11 cellular contexts compared by ENCODE assay signal in genomic region chr20:35660122-35660937, GRCh38. TPM values are rescaled to one million over a fixed set of nuclear protein-coding genes. Genes with fewer than 3 reads are reported as not detected.
DNase-seq lines count a peak whose midpoint lies in the region; ATAC-seq and TF ChIP-seq lines count a peak whose summit lies in the region.
"Had no signal": no experiment of that assay in that cellular context is flagged by ENCODE, and none has a peak within 500 bp of the region (broad histone marks: within the 10 kb centered on the region; RNA-seq: fewer than 3 reads in every experiment).

No MANE protein-coding gene starts in this region.

- H3K9ac ChIP-seq in BLaER1: no peak overlapping the region
- no peak overlapping the region for H3K9ac ChIP-seq in KMS-11

- H3K4me2 ChIP-seq in BLaER1: peak overlapping the region; percentile 95
- peak overlapping the region; percentile 80 for H3K4me2 ChIP-seq in KMS-11

- H3K27me3 ChIP-seq in BLaER1 (no peaks in the 10 kb centered on the region), KMS-11 (ENCODE audit: insufficient read depth, low read depth) (no peaks in the 10 kb centered on the region), neutrophil (no peaks in the 10 kb centered on the region), esophagus squamous epithelium (no peaks in the 10 kb centered on the region)
- H3K27me3 ChIP-seq: dorsolateral prefrontal cortex had no signal

- H3K4me1 Mint-ChIP-seq in activated naive CD8-positive, alpha-beta T cell treated with anti-CD3 and anti-CD28 coated beads, Interleukin-2, amount 10 ng/mL, durations not matched to agents 7 days and 5 days: peaks cover 46% of the 10 kb centered on the region

- peak overlapping the region; percentile 84 for H3K27ac Mint-ChIP-seq in activated naive CD8-positive, alpha-beta T cell treated with anti-CD3 and anti-CD28 coated beads, Interleukin-2, amount 10 ng/mL, durations not matched to agents 7 days and 5 days
- H3K27ac Mint-ChIP-seq: nephron progenitor cell had no signal

- H4K20me1 ChIP-seq in BLaER1: peaks cover 91% of the 10 kb centered on the region
- peaks cover 78% of the 10 kb centered on the region for H4K20me1 ChIP-seq in KMS-11 (ENCODE audit: insufficient read depth)

- no peak for ATAC-seq in activated naive CD8-positive, alpha-beta T cell treated with anti-CD3 and anti-CD28 coated beads, Interleukin-2, amount 10 ng/mL, durations not matched to agents 7 days and 5 days (ENCODE audit: low read depth)
- no peak for ATAC-seq in HG03159 (IDR thresholded peaks at IDR 0.05; ENCODE audit: unreplicated experiment)

- peaks cover 39% of the 10 kb centered on the region for H3K36me3 ChIP-seq in BLaER1
- H3K36me3 ChIP-seq in KMS-11 (ENCODE audit: insufficient read depth): no peaks in the 10 kb centered on the region
- H3K36me3 ChIP-seq in neutrophil: no peaks in the 10 kb centered on the region
- peaks cover 0 to 13% (median 0%) of the 10 kb centered on the region in 3 donors for H3K36me3 ChIP-seq in esophagus squamous epithelium

- H3K79me2 ChIP-seq in KMS-11 (ENCODE audit: insufficient read depth, low read depth): peaks cover 95% of the 10 kb centered on the region

- DNase-seq in activated naive CD8-positive, alpha-beta T cell treated with anti-CD3 and anti-CD28 coated beads, Interleukin-2, amount 10 ng/mL, durations not matched to agents 7 days and 5 days: no peak
- DNase-seq in esophagus squamous epithelium (lab: John Stamatoyannopoulos, UW): no peak
- DNase-seq in GM20000 (ENCODE audit: low spot score): no peak
- DNase-seq in NCI-H2107 treated with DMSO at 0.1 percent for 48 hours (lab: John Stamatoyannopoulos, UW; ENCODE audit: unreplicated experiment): no peak
- DNase-seq: dorsolateral prefrontal cortex, NCI-H1694, nephron progenitor cell had no signal

- TF ChIP-seq POLR2A in esophagus squamous epithelium (IDR thresholded peaks at IDR 0.05): no peak

- intact Hi-C loops in esophagus squamous epithelium (cut with DNase I): no loop called here

- H3K4me1 ChIP-seq in BLaER1: peaks cover 53% of the 10 kb centered on the region
- peaks cover 64% of the 10 kb centered on the region for H3K4me1 ChIP-seq in KMS-11 (ENCODE audit: low read depth, poor library complexity, severe bottlenecking)
- peaks cover 53 to 57% of the 10 kb centered on the region in 2 experiments for H3K4me1 ChIP-seq in neutrophil (ENCODE audit: control insufficient read depth in 1 of 2, insufficient read depth in 1 of 2, low read depth in 1 of 2, low read length in 1 of 2)
- H3K4me1 ChIP-seq in esophagus squamous epithelium: peaks cover 11 to 81% (median 40%) of the 10 kb centered on the region in 3 donors

- whole genome bisulfite sequencing in esophagus squamous epithelium, 2 donors: 85 to 86% methylated on average over 10 of the region's 10 CpGs

- TF ChIP-seq CTCF in KMS-11 (conservative IDR thresholded peaks at IDR 0.05; ENCODE audit: low read depth, low read length): no peak
- TF ChIP-seq CTCF in neutrophil (IDR thresholded peaks at IDR 0.05): no peak
- no peak for TF ChIP-seq CTCF in esophagus squamous epithelium (IDR thresholded peaks at IDR 0.05)
- no peak for TF ChIP-seq CTCF in GM20000 (IDR thresholded peaks at IDR 0.05; ENCODE audit: extremely low read depth, missing control alignments)

- POLR2A ChIA-PET in activated naive CD8-positive, alpha-beta T cell treated with anti-CD3 and anti-CD28 coated beads, Interleukin-2, amount 10 ng/mL, durations not matched to agents 7 days and 5 days (lab: Charles Lee): interaction anchor here (0.7 to 4.8 kb wide), 8 partner anchors 8 to 294 kb away, joined by 3 to 54 read pairs (median 4); partner anchors contain the start of genes RBM39 and SCAND1

- H2AFZ ChIP-seq in KMS-11 (ENCODE audit: low read depth): no peak overlapping the region

- H3K27ac ChIP-seq in BLaER1: no peak overlapping the region
- H3K27ac ChIP-seq in KMS-11: peak overlapping the region; percentile 4; the same call in 1 of the 2 replicates
- peak overlapping the region; percentile 97 for H3K27ac ChIP-seq in neutrophil
- peak overlapping the region in 1 of 4 donors; percentile 98 for H3K27ac ChIP-seq in esophagus squamous epithelium
- H3K27ac ChIP-seq: dorsolateral prefrontal cortex had no signal

- H3K4me3 ChIP-seq in BLaER1: no peak overlapping the region
- no peak overlapping the region for H3K4me3 ChIP-seq in KMS-11 (IDR thresholded peaks at IDR 0.05; ENCODE audit: insufficient read depth, low read depth, low read length)
- H3K4me3 ChIP-seq in neutrophil (ENCODE audit: low read depth in 1 of 2, low read length in 1 of 2): no peak overlapping the region
- H3K4me3 ChIP-seq in esophagus squamous epithelium: no peak overlapping the region

- no peaks in the 10 kb centered on the region for H3K27me3 Mint-ChIP-seq in activated naive CD8-positive, alpha-beta T cell treated with anti-CD3 and anti-CD28 coated beads, Interleukin-2, amount 10 ng/mL, durations not matched to agents 7 days and 5 days

- H3K4me3 Mint-ChIP-seq in activated naive CD8-positive, alpha-beta T cell treated with anti-CD3 and anti-CD28 coated beads, Interleukin-2, amount 10 ng/mL, durations not matched to agents 7 days and 5 days: peak overlapping the region; percentile 79

- H3K36me3 Mint-ChIP-seq in activated naive CD8-positive, alpha-beta T cell treated with anti-CD3 and anti-CD28 coated beads, Interleukin-2, amount 10 ng/mL, durations not matched to agents 7 days and 5 days: peaks cover 28% of the 10 kb centered on the region

- H3K9me3 Mint-ChIP-seq in activated naive CD8-positive, alpha-beta T cell treated with anti-CD3 and anti-CD28 coated beads, Interleukin-2, amount 10 ng/mL, durations not matched to agents 7 days and 5 days: no peaks in the 10 kb centered on the region

- H3K9me3 ChIP-seq in BLaER1: no peaks in the 10 kb centered on the region; the same call in 1 of the 2 replicates
- H3K9me3 ChIP-seq in neutrophil: no peaks in the 10 kb centered on the region
- H3K9me3 ChIP-seq in esophagus squamous epithelium: no peaks in the 10 kb centered on the region

RNA-seq across cellular contexts. Expression of gene CPNE1, which starts 4.4 kb away (rescaled TPM):
- total RNA-seq in activated naive CD8-positive, alpha-beta T cell treated with anti-CD3 and anti-CD28 coated beads, Interleukin-2, amount 10 ng/mL, durations not matched to agents 7 days and 5 days: 100 to 1,000 TPM; 296 to 327 TPM
- total RNA-seq in esophagus squamous epithelium: 10 to 100 TPM; 47.3 to 98.2 (median 75.9) TPM

RNA-seq across cellular contexts. Expression of gene RBM12, which starts 4.4 kb away (rescaled TPM):
- 100 to 1,000 TPM; 116 to 120 TPM for total RNA-seq in activated naive CD8-positive, alpha-beta T cell treated with anti-CD3 and anti-CD28 coated beads, Interleukin-2, amount 10 ng/mL, durations not matched to agents 7 days and 5 days
- total RNA-seq in esophagus squamous epithelium: 10 to 100 TPM; 14.2 to 35.5 (median 30.0) TPM

RNA-seq across cellular contexts. Expression of gene NFS1, which starts 38.8 kb away (rescaled TPM):
- 10 to 100 TPM; 33.1 to 33.8 TPM for total RNA-seq in activated naive CD8-positive, alpha-beta T cell treated with anti-CD3 and anti-CD28 coated beads, Interleukin-2, amount 10 ng/mL, durations not matched to agents 7 days and 5 days
- 10 to 100 TPM; 16.4 to 39.9 (median 24.2) TPM for total RNA-seq in esophagus squamous epithelium

RNA-seq across cellular contexts. Expression of gene ROMO1, which starts 38.9 kb away (rescaled TPM):
- total RNA-seq in activated naive CD8-positive, alpha-beta T cell treated with anti-CD3 and anti-CD28 coated beads, Interleukin-2, amount 10 ng/mL, durations not matched to agents 7 days and 5 days: 100 to 1,000 TPM in 1 of 2 experiments, 10 to 100 TPM in 1; 96.9 to 112 TPM
- total RNA-seq in esophagus squamous epithelium: 100 to 1,000 TPM; 178 to 290 (median 228) TPM

RNA-seq across cellular contexts. Expression of gene SPAG4, which starts 44.7 kb away (rescaled TPM):
- 1 to 10 TPM; 3.8 to 5.7 TPM for total RNA-seq in activated naive CD8-positive, alpha-beta T cell treated with anti-CD3 and anti-CD28 coated beads, Interleukin-2, amount 10 ng/mL, durations not matched to agents 7 days and 5 days
- 1 to 10 TPM in 2 of 4 donors, under 1 TPM in 2; 0.44 to 4.8 (median 2.6) TPM for total RNA-seq in esophagus squamous epithelium
